ENCODE assay signal across 32 cellular contexts in genomic region chr7:156956733-156957132, GRCh38. TPM values are rescaled to one million over a fixed set of nuclear protein-coding genes. Genes with fewer than 3 reads are reported as not detected.
"Had no signal": no experiment of that assay in that cellular context is flagged by ENCODE, and none has a peak within 500 bp of the region (broad histone marks: within the 10 kb centered on the region; RNA-seq: fewer than 3 reads in every experiment).

No MANE protein-coding gene starts in this region.

- H3K4me3 Mint-ChIP-seq: endodermal cell; memory B cell; natural killer cell treated with Interleukin-12 subunit alpha and Interleukin-12 subunit beta and Interleukin-15 and Interleukin-18, amount 100 ng/mL, for 72 hours; neural progenitor cell; stimulated activated memory B cell treated with anti-CD40 and anti-IgM and Interleukin-4, amounts not matched to agents 10 μg/mL and 1 μg/mL and 100 μg/mL, for 72 hours had no signal

- H3K27me3 Mint-ChIP-seq: memory B cell; natural killer cell treated with Interleukin-12 subunit alpha and Interleukin-12 subunit beta and Interleukin-15 and Interleukin-18, amount 100 ng/mL, for 72 hours; stimulated activated memory B cell treated with anti-CD40 and anti-IgM and Interleukin-4, amounts not matched to agents 10 μg/mL and 1 μg/mL and 100 μg/mL, for 72 hours had no signal

- H3K27ac Mint-ChIP-seq: endodermal cell; memory B cell; natural killer cell treated with Interleukin-12 subunit alpha and Interleukin-12 subunit beta and Interleukin-15 and Interleukin-18, amount 100 ng/mL, for 72 hours; neural progenitor cell; stimulated activated memory B cell treated with anti-CD40 and anti-IgM and Interleukin-4, amounts not matched to agents 10 μg/mL and 1 μg/mL and 100 μg/mL, for 72 hours had no signal

- H3K9me3 Mint-ChIP-seq: endodermal cell; memory B cell; natural killer cell treated with Interleukin-12 subunit alpha and Interleukin-12 subunit beta and Interleukin-15 and Interleukin-18, amount 100 ng/mL, for 72 hours; neural progenitor cell; stimulated activated memory B cell treated with anti-CD40 and anti-IgM and Interleukin-4, amounts not matched to agents 10 μg/mL and 1 μg/mL and 100 μg/mL, for 72 hours had no signal

- H3K36me3 ChIP-seq: neural progenitor cell, ovary, prostate gland had no signal

- H3K4me3 ChIP-seq: coronary artery, gastrocnemius medialis, heart right ventricle, left ventricle myocardium inferior, lower lobe of right lung, neural progenitor cell, ovary, prostate gland, right lobe of liver, spleen, stomach had no signal

- DNase-seq: effector CD4-positive, alpha-beta T cell; erythroblast; gastrocnemius medialis; heart right ventricle; hypothalamus; left cardiac atrium; left ventricle myocardium inferior; lower lobe of right lung; midbrain; nucleus accumbens; ovary; retina; right lobe of liver; spleen; stimulated activated CD4-positive, alpha-beta T cell treated with anti-CD3 and anti-CD28 coated beads, Interleukin-15, amount 100 ng/mL, for 24 hours; stimulated activated CD4-positive, alpha-beta T cell treated with anti-CD3 and anti-CD28 coated beads, Interleukin-1b, Interleukin-23, amount 100 ng/mL, for 48 hours; stimulated activated CD4-positive, alpha-beta T cell treated with anti-CD3 and anti-CD28 coated beads, Interleukin-4, amount 100 ng/mL, for 24 hours; stomach; substantia nigra; trophoblast cell had no signal

- H3K27me3 ChIP-seq: gastrocnemius medialis, heart right ventricle, neural progenitor cell, ovary, right lobe of liver, spleen, stomach had no signal

- H3K9me3 ChIP-seq: gastrocnemius medialis, heart right ventricle, left ventricle myocardium inferior, lower lobe of right lung, ovary, prostate gland, right lobe of liver, spleen, stomach had no signal

- H3K4me2 ChIP-seq: neural progenitor cell had no signal

- FAIRE-seq: endothelial cell of umbilical vein, islet of Langerhans had no signal

- H3K27ac ChIP-seq: coronary artery, gastrocnemius medialis, heart right ventricle, left ventricle myocardium inferior, lower lobe of right lung, neural progenitor cell, ovary, prostate gland, right lobe of liver, spleen, stomach had no signal

- H3K9ac ChIP-seq: neural progenitor cell had no signal

- H2AFZ ChIP-seq: neural progenitor cell had no signal

RNA-seq across cellular contexts. Expression of gene MNX1, which starts 53.7 kb away (rescaled TPM):
- total RNA-seq: chondrocyte; endothelial cell of umbilical vein; heart right ventricle; left cardiac atrium; left ventricle myocardium inferior; natural killer cell treated with Interleukin-12 subunit alpha and Interleukin-12 subunit beta and Interleukin-15 and Interleukin-18, amount 100 ng/mL, for 72 hours; ovary; right lobe of liver; skeletal muscle tissue; urinary bladder had no signal
